In the genomic region with DNA sequence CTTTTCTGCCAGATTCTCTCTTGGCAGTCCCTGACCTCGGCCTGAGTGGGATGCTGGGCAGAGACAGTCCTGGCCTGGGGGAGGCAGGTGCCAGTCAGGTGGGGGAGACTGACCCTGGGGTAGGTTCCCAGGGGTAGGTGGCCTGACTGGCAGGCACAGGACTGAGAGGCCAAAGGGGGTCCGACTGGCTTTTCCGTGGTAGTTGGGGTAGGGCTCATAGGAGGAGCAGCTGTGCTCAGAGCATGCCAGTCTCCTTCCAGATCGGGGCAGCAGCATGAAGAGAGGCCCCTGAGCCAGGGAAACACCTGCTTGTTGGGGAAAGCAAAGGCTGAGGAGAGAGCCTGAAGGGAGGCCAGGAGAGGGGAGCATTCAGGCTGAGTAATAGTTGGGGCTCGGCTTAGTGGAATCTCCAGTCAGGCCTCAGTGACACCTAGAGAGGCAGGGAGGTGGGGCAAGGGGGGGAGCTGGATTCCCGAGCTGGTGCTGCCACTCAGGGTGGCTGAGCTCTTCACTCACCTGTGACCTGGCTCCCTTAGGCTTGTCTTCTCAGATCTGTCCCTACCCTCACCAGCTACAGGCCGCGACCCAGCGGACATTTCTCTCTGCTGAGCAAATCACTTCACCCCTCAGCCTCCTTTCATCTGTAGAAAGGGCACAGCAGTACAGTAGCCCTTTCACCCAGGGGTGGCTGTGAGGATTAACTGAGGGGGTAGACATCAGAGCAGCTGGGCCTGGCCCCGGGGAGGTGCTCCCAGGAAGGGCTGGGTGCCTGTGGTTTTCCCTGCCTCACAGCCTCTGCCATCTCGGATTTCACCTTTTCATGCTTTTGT, we compare ENCODE assay signal across 12 cellular contexts. TPM values are rescaled to one million over a fixed set of nuclear protein-coding genes. Genes with fewer than 3 reads are reported as not detected.
A peak's percentile ranks its signal among the peaks of the same experiment; 100 is the strongest.
DNase-seq lines count a peak whose midpoint lies in the region; ATAC-seq, FAIRE-seq and TF ChIP-seq lines count a peak whose summit lies in the region.
"Had no signal": no experiment of that assay in that cellular context is flagged by ENCODE, and none has a peak within 500 bp of the region (broad histone marks: within the 10 kb centered on the region; RNA-seq: fewer than 3 reads in every experiment).

No MANE protein-coding gene starts in this region.

- dilution Hi-C loops in IMR-90 (cut with HindIII; ENCODE audit: low sequenced_read_pairs, unreplicated experiment) = no loop called here

- no peak overlapping the region for H2BK20ac ChIP-seq in IMR-90 (ENCODE audit: low read depth, low read length)

- H3K79me2 ChIP-seq in K562 (ENCODE audit: control insufficient read depth, insufficient read depth, low read length) (no peaks in the 10 kb centered on the region), neural progenitor cell (ENCODE audit: low read depth) (peaks cover 11% of the 10 kb centered on the region)

- TF ChIP-seq CTCF in IMR-90 (conservative IDR thresholded peaks at IDR 0.05; ENCODE audit: low read depth, low read length) = no peak
- TF ChIP-seq CTCF in K562 (IDR thresholded peaks at IDR 0.05 in 2 of 3, conservative IDR thresholded peaks at IDR 0.05 in 1 of 3; ENCODE audit: insufficient read depth in 2 of 3, low read depth in 1 of 3, low read length in 3 of 3) = no peak
- no peak for TF ChIP-seq CTCF in neural progenitor cell (IDR thresholded peaks at IDR 0.05)

- intact Hi-C loops in IMR-90 (cut with micrococcal nuclease) (no loop called here), K562 (cut with micrococcal nuclease) (loop anchor here (5.0 kb wide), 1 partner anchor 156 kb away; no protein-coding TSS in a partner anchor)

- H3K56ac ChIP-seq in IMR-90 (ENCODE audit: extremely low read depth, insufficient read depth, low read length) = no peak overlapping the region

- H2AFZ ChIP-seq in IMR-90 (replicated peaks; ENCODE audit: low read length, poor library complexity) = peak overlapping the region; percentile 37
- no peak overlapping the region for H2AFZ ChIP-seq in K562 (ENCODE audit: low read depth, low read length)
- H2AFZ ChIP-seq in neural progenitor cell (replicated peaks) = no peak overlapping the region

- H3K4me3 ChIP-seq in IMR-90 (ENCODE audit: insufficient read depth, low read depth, low read length) (no peak overlapping the region), K562 (no peak overlapping the region), neural progenitor cell (no peak overlapping the region)

- peaks cover 29% of the 10 kb centered on the region for H3K4me1 Mint-ChIP-seq in neural progenitor cell

- TF ChIP-seq POLR2A in IMR-90 (IDR thresholded peaks at IDR 0.05; ENCODE audit: low read depth, low read length) = no peak
- TF ChIP-seq POLR2A in K562 (conservative IDR thresholded peaks at IDR 0.05) = no peak

- H3K4me1 ChIP-seq in IMR-90 (ENCODE audit: control insufficient read depth, insufficient read depth, low read length) (peaks cover 18% of the 10 kb centered on the region), K562 (replicated peaks in 1 of 2; ENCODE audit: control insufficient read depth in 2 of 2, insufficient read depth in 2 of 2, low read length in 2 of 2) (peaks cover 0 to 5% of the 10 kb centered on the region in 2 experiments; a peak in 2 of 5 replicates), neural progenitor cell (peaks cover 29% of the 10 kb centered on the region)

- peaks cover 51% of the 10 kb centered on the region for H3F3A ChIP-seq in neural progenitor cell (ENCODE audit: low read depth)

- no peaks in the 10 kb centered on the region for H3K27me3 ChIP-seq in IMR-90 (ENCODE audit: control insufficient read depth, insufficient read depth, low read length)
- no peaks in the 10 kb centered on the region for H3K27me3 ChIP-seq in K562 (ENCODE audit: control insufficient read depth in 2 of 2, insufficient read depth in 2 of 2, low read length in 2 of 2)
- H3K27me3 ChIP-seq in neural progenitor cell = no peaks in the 10 kb centered on the region

- H3K4me3 Mint-ChIP-seq in neural progenitor cell = peak overlapping the region; percentile 50
- H3K4me3 Mint-ChIP-seq: T-helper 1 cell treated with Interleukin-12 subunit alpha and Interleukin-12 subunit beta and Interleukin-4 antibody, amounts not matched to agents 30 μg/mL and 1 μg/mL, for 36 hours had no signal

- H3K27ac ChIP-seq in IMR-90 (ENCODE audit: insufficient read depth, low read length) (no peak overlapping the region), K562 (ENCODE audit: extremely low read depth, low read depth, low read length) (no peak overlapping the region), neural progenitor cell (peak overlapping the region; percentile 81)
- H3K27ac ChIP-seq: 22Rv1 had no signal

- H3K9me1 ChIP-seq in IMR-90 (ENCODE audit: insufficient read depth, low read length) (no peaks in the 10 kb centered on the region; the same call in 1 of the 2 replicates), K562 (ENCODE audit: control insufficient read depth, insufficient read depth, low read length) (peaks cover 2% of the 10 kb centered on the region)

- DNase-seq in DMS153 (lab: John Stamatoyannopoulos, UW) = peak; percentile 71
- DNase-seq in DMS153 treated with DMSO at 0.1 percent for 48 hours (lab: John Stamatoyannopoulos, UW; ENCODE audit: unreplicated experiment) = no peak
- DNase-seq in IMR-90 = peak; percentile 38
- no peak for DNase-seq in K562 (ENCODE audit: extremely low read depth in 1 of 4, low spot score in 3 of 4)
- DNase-seq in neural progenitor cell (ENCODE audit: low spot score) = peak; percentile 82
- no peak for DNase-seq in HEK293T (ENCODE audit: extremely low spot score)
- no peak for DNase-seq in OCI-M1 (lab: John Stamatoyannopoulos, UW)
- no peak for DNase-seq in urothelium cell line (ENCODE audit: low spot score)
- DNase-seq: stimulated activated naive CD4-positive, alpha-beta T cell treated with Interleukin-2 at 50 U/mL for 16 hours had no signal

- H3K27ac Mint-ChIP-seq in neural progenitor cell = peak overlapping the region; percentile 96

- H4K20me1 ChIP-seq in IMR-90 (ENCODE audit: insufficient read depth, low read length) (peaks cover 6% of the 10 kb centered on the region; the same call in 1 of the 2 replicates), K562 (replicated peaks; ENCODE audit: control insufficient read depth, insufficient read depth, low read length) (no peaks in the 10 kb centered on the region; the same call in 1 of the 2 replicates), neural progenitor cell (ENCODE audit: low read depth) (peaks cover 21% of the 10 kb centered on the region)

- H2AK9ac ChIP-seq in IMR-90 (replicated peaks; ENCODE audit: low read depth, low read length, poor library complexity) = peak overlapping the region; percentile 50

- no peaks in the 10 kb centered on the region for H3K9me3 Mint-ChIP-seq in neural progenitor cell
- H3K9me3 Mint-ChIP-seq: activated naive CD4-positive, alpha-beta T cell treated with anti-CD3 and anti-CD28 coated beads, Interleukin-2, amount 50 U/mL, for 72 hours; T-helper 1 cell treated with Interleukin-12 subunit alpha and Interleukin-12 subunit beta and Interleukin-4 antibody, amounts not matched to agents 30 μg/mL and 1 μg/mL, for 36 hours had no signal

- no TSS peak for BruUV-seq in IMR-90 (replicated peaks; lab: Mats Ljungman, UMichigan)
- no TSS peak for BruUV-seq in K562 (replicated peaks; lab: Mats Ljungman, UMichigan)

- H3K14ac ChIP-seq in IMR-90 (replicated peaks; ENCODE audit: low read depth, low read length) = peak overlapping the region; percentile 2; the same call in 1 of the 2 replicates

- H3K18ac ChIP-seq in IMR-90 (ENCODE audit: low read depth, low read length) = no peak overlapping the region

- H3K9me3 ChIP-seq in IMR-90 (ENCODE audit: control insufficient read depth, insufficient read depth, low read length) (no peaks in the 10 kb centered on the region), K562 (replicated peaks; ENCODE audit: control insufficient read depth, insufficient read depth, low read depth, low read length) (no peaks in the 10 kb centered on the region), neural progenitor cell (ENCODE audit: low read depth) (no peaks in the 10 kb centered on the region)

- no peak overlapping the region for H2BK120ac ChIP-seq in IMR-90 (ENCODE audit: low read depth, low read length)

- no peak for TF ChIP-seq RAD21 in IMR-90 (IDR thresholded peaks at IDR 0.05; ENCODE audit: low read length)
- TF ChIP-seq RAD21 in K562 (CRISPR knock-in tag; conservative IDR thresholded peaks at IDR 0.05 in 1 of 2, IDR thresholded peaks at IDR 0.05 in 1 of 2) = no peak

- H3K4ac ChIP-seq in IMR-90 (ENCODE audit: low read depth, low read length) = no peak overlapping the region

- H4K5ac ChIP-seq in IMR-90 (ENCODE audit: low read depth, low read length) = no peak overlapping the region

- in situ Hi-C loops in IMR-90 (cut with MboI; ENCODE audit: low sequenced_read_pairs) (no loop called here), K562 (cut with MboI) (no loop called here)

- POLR2A ChIA-PET in IMR-90 (lab: Charles Lee; ENCODE audit: unreplicated experiment) = no interaction called here
- POLR2A ChIA-PET in K562 (lab: Yijun Ruan, JAX) = interaction anchor here (0.6 to 2.6 kb wide), 4 partner anchors 9 to 106 kb away, joined by 3 to 9 read pairs (median 4); no protein-coding TSS in a partner anchor
- POLR2A ChIA-PET in HEK293T (lab: Yijun Ruan, JAX) = interaction anchor here (1.4 kb wide), 1 partner anchor 75 kb away, joined by 3 read pairs; no protein-coding TSS in a partner anchor

- no peak overlapping the region for H2BK5ac ChIP-seq in IMR-90 (ENCODE audit: low read depth, low read length, poor library complexity, severe bottlenecking)

- FAIRE-seq in K562 (lab: Jason Lieb, UNC) (no peak), urothelium cell line (lab: Jason Lieb, UNC) (no peak)

- H3K36me3 ChIP-seq in IMR-90 (ENCODE audit: control insufficient read depth, insufficient read depth, low read length) (peaks cover 10% of the 10 kb centered on the region), K562 (ENCODE audit: control insufficient read depth, insufficient read depth, low read length) (peaks cover 73% of the 10 kb centered on the region; the same call in 2 of the 3 replicates), neural progenitor cell (no peaks in the 10 kb centered on the region)

- peak; percentile 13; the same call in 1 of the 2 replicates for ATAC-seq in IMR-90 (ENCODE audit: low read depth)
- ATAC-seq in K562 = no peak; the same call in 2 of the 3 replicates
- ATAC-seq: activated naive CD4-positive, alpha-beta T cell treated with anti-CD3 and anti-CD28 coated beads, Interleukin-2, amount 50 U/mL, for 72 hours had no signal

- H3K23ac ChIP-seq in IMR-90 (ENCODE audit: low read depth, low read length) = no peak overlapping the region

- no peak overlapping the region; the same call in 2 of the 3 replicates for H2BK15ac ChIP-seq in IMR-90 (ENCODE audit: low read depth, low read length)

- WGBS in IMR-90 (ENCODE audit: extremely low coverage in 2 of 2, insufficient read length in 1 of 2), 2 experiments = 74% methylated on average over 5 of the region's 11 CpGs; no CpG with 5 or more reads in 1 of the 2 experiments
- WGBS in K562 (ENCODE audit: insufficient coverage, low coverage, missing lambda C conversion rate) = 90% methylated on average over 8 of the region's 11 CpGs

- no peak overlapping the region for H4K91ac ChIP-seq in IMR-90 (ENCODE audit: insufficient read depth, low read depth, low read length)

- TF ChIP-seq EP300 in K562 (IDR thresholded peaks at IDR 0.05; ENCODE audit: low read length) = no peak

- peaks cover 2% of the 10 kb centered on the region for H3K27me3 Mint-ChIP-seq in neural progenitor cell (ENCODE audit: insufficient read depth, low read depth)

- H3K36me3 Mint-ChIP-seq in neural progenitor cell = peaks cover 11% of the 10 kb centered on the region

- peak overlapping the region in 1 of 2 experiments; percentile 14; a peak in 1 of 4 replicates for H4K8ac ChIP-seq in IMR-90 (ENCODE audit: low read depth in 2 of 2, low read length in 2 of 2)

- H3K4me2 ChIP-seq in IMR-90 (ENCODE audit: low read depth, low read length) (no peak overlapping the region), K562 (ENCODE audit: insufficient read depth, low read length) (no peak overlapping the region), neural progenitor cell (peak overlapping the region; percentile 65)

- H3K79me1 ChIP-seq in IMR-90 (ENCODE audit: low read depth in 1 of 2, low read length in 2 of 2) = peaks cover 0 to 17% of the 10 kb centered on the region in 2 experiments; a peak in 2 of 4 replicates

- H3K9ac ChIP-seq in IMR-90 (ENCODE audit: low read depth, low read length) = no peak overlapping the region
- H3K9ac ChIP-seq in K562 (ENCODE audit: insufficient read depth in 1 of 2, low read depth in 2 of 2, low read length in 2 of 2) = no peak overlapping the region
- no peak overlapping the region for H3K9ac ChIP-seq in neural progenitor cell

- H2AK5ac ChIP-seq in IMR-90 (ENCODE audit: low read depth, low read length) = no peak overlapping the region; the same call in 1 of the 2 replicates

- CTCF ChIA-PET in IMR-90 (lab: Yijun Ruan, JAX) (interaction anchor here (1.0 kb wide), 1 partner anchor 157 kb away, joined by 3 read pairs; no protein-coding TSS in a partner anchor), K562 (lab: Yijun Ruan, JAX; ENCODE audit: low intra/inter-chr PET ratio) (no interaction called here), HEK293T (lab: Yijun Ruan, JAX) (no interaction called here)

RNA-seq across cellular contexts. Expression of gene MCM5, which starts 26.2 kb away (rescaled TPM):
- total RNA-seq in IMR-90 (2012; rRNA removed) (53.6 and 58.6 TPM in 2 replicates), K562 (2014; rRNA removed) (102 and 119 TPM in 2 replicates), K562 (2014; rRNA removed; fragmentation: Illumina TruSeq; extraction: Trizol) (35.3 and 53.6 TPM in 2 replicates), K562 (2015; rRNA removed; fragmentation: Illumina TruSeq; extraction: Trizol) (64.2 and 66.9 TPM in 2 replicates), K562 (2021) (173 and 180 TPM in 2 replicates), neural progenitor cell (ENCODE audit: low replicate concordance) (131 and 132 TPM in 2 replicates)
- polyA plus RNA-seq in IMR-90 (2012; rRNA removed) (43.0 and 44.3 TPM in 2 replicates), K562 (2011; rRNA removed) (66.1 and 116 TPM in 2 replicates), K562 (2014; fragmentation: Illumina TruSeq; extraction: Trizol) (65.1 and 91.4 TPM in 2 replicates), K562 (2014; fragmentation: Nextera tagmentation; extraction: Ambion mirVana) (10 to 100 TPM in 1 of 2 experiments, 1 to 10 TPM in 1; 5.6 to 11.8 TPM), K562 (2014; rRNA removed) (72.4 and 73.5 TPM in 2 replicates)
- 24.6 and 31.4 TPM in 2 replicates for polyA plus RNA-seq in IMR-90 (2012; cell fraction: cytosol; rRNA removed)
- 29.3 and 58.8 TPM in 2 replicates for polyA plus RNA-seq in IMR-90 (2012; cell fraction: nucleus; rRNA removed; ENCODE audit: low replicate concordance)
- 102 and 198 TPM in 2 replicates for total RNA-seq in K562 (2011; cell fraction: chromatin; rRNA removed; ENCODE audit: low replicate concordance)
- total RNA-seq in K562 (2011; cell fraction: nucleolus; rRNA removed) = 132 and 145 TPM in 2 replicates
- 131 and 138 TPM in 2 replicates for total RNA-seq in K562 (2011; cell fraction: nucleoplasm; rRNA removed)
- 55.6 and 87.5 TPM in 2 replicates for polyA plus RNA-seq in K562 (2011; cell fraction: cytosol; rRNA removed)
- 193 and 217 TPM in 2 replicates for polyA plus RNA-seq in K562 (2011; cell fraction: nucleus; rRNA removed)
- polyA plus RNA-seq in K562 (2012) = 118 and 169 TPM in 2 replicates
- polyA minus RNA-seq in K562 (2011; rRNA and poly(A)+ RNA removed) = 76.7 and 97.6 TPM in 2 replicates
- polyA minus RNA-seq in K562 (2011; cell fraction: cytosol; rRNA and poly(A)+ RNA removed) = 111 and 112 TPM in 2 replicates
- 71.9 and 112 TPM in 2 replicates for polyA minus RNA-seq in K562 (2011; cell fraction: nucleus; rRNA and poly(A)+ RNA removed)

RNA-seq across cellular contexts. Expression of gene HMOX1, which starts 45.3 kb away (rescaled TPM):
- total RNA-seq in IMR-90 (2012; rRNA removed) (16.4 and 23.1 TPM in 2 replicates), K562 (2014; rRNA removed) (not detected in 2 replicates), K562 (2014; rRNA removed; fragmentation: Illumina TruSeq; extraction: Trizol) (not detected in 2 replicates), K562 (2015; rRNA removed; fragmentation: Illumina TruSeq; extraction: Trizol) (not detected in 2 replicates), K562 (2021) (0.20 TPM in 1 of 2 replicates, not detected in the other), neural progenitor cell (ENCODE audit: low replicate concordance) (2.4 and 6.5 TPM in 2 replicates)
- polyA plus RNA-seq in IMR-90 (2012; rRNA removed) (49.9 and 50.5 TPM in 2 replicates), K562 (2011; rRNA removed) (0.05 TPM in 1 of 2 replicates, not detected in the other), K562 (2014; fragmentation: Illumina TruSeq; extraction: Trizol) (not detected in 2 replicates), K562 (2014; fragmentation: Nextera tagmentation; extraction: Ambion mirVana) (not detected), K562 (2014; rRNA removed) (not detected in 2 replicates)
- polyA plus RNA-seq in IMR-90 (2012; cell fraction: cytosol; rRNA removed) = 82.4 and 91.3 TPM in 2 replicates
- 45.0 and 48.2 TPM in 2 replicates for polyA plus RNA-seq in IMR-90 (2012; cell fraction: nucleus; rRNA removed; ENCODE audit: low replicate concordance)
- total RNA-seq in K562 (2011; cell fraction: chromatin; rRNA removed; ENCODE audit: low replicate concordance) = not detected in 2 replicates
- total RNA-seq in K562 (2011; cell fraction: nucleolus; rRNA removed) = not detected in 2 replicates
- total RNA-seq in K562 (2011; cell fraction: nucleoplasm; rRNA removed) = not detected in 2 replicates
- polyA plus RNA-seq in K562 (2011; cell fraction: cytosol; rRNA removed) = 0.04 and 0.21 TPM in 2 replicates
- not detected in 2 replicates for polyA plus RNA-seq in K562 (2011; cell fraction: nucleus; rRNA removed)
- not detected in 2 replicates for polyA plus RNA-seq in K562 (2012)
- polyA minus RNA-seq in K562 (2011; rRNA and poly(A)+ RNA removed) = not detected in 2 replicates
- not detected in 2 replicates for polyA minus RNA-seq in K562 (2011; cell fraction: cytosol; rRNA and poly(A)+ RNA removed)
- polyA minus RNA-seq in K562 (2011; cell fraction: nucleus; rRNA and poly(A)+ RNA removed) = not detected in 2 replicates

Comparison
In these comparisons a context has a peak if more than half of its experiments do, and no peak if none do; other contexts are left out.
1. DNase-seq: peak in DMS153 (single experiment), IMR-90 (single experiment) and neural progenitor cell (single experiment); none in DMS153 treated with DMSO at 0.1 percent for 48 hours (single experiment), K562 (0 of 4), HEK293T (single experiment), OCI-M1 (single experiment) and urothelium cell line (single experiment).